Comparison of ENCODE assay signal across 19 cellular contexts in the genomic region with DNA sequence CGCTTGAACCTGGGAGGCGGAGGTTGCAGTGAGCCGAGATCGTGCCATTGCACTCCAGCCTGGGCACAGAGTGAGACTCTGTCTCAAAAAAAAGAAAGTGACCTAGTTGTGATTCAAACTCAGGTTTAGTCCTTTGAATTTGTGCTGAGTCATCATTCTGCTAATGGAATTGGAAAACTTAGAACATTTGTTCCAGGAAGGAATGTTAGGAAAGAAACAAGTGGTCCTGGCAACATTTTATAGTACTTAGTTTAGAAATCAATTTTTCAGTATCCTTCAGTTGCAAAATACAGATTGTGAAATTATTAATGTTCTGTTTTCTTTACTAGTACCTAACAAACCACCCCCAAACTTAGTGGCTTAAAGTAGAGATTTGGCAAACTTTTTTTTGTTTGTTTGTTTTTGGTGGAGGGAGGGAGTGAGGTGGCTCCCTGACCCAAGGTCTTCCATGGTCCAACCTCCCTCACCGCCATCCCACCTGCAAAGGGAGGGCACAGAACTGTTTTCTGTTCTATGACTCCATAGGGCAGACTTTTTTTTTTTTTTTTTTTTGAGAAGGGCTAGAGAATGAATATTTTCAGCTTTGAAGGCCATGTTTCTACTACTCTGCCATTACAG. TPM values are rescaled to one million over a fixed set of nuclear protein-coding genes. Genes with fewer than 3 reads are reported as not detected.
DNase-seq lines count a peak whose midpoint lies in the region; ATAC-seq, FAIRE-seq and TF ChIP-seq lines count a peak whose summit lies in the region.
"Had no signal": no experiment of that assay in that cellular context is flagged by ENCODE, and none has a peak within 500 bp of the region (broad histone marks: within the 10 kb centered on the region; RNA-seq: fewer than 3 reads in every experiment).

No MANE protein-coding gene starts in this region.

- H3K36me3 ChIP-seq in K562 (ENCODE audit: control insufficient read depth, insufficient read depth, low read length): no peaks in the 10 kb centered on the region
- H3K36me3 ChIP-seq: BLaER1, HAP-1 had no signal

- ATAC-seq in A549: no peak
- ATAC-seq in K562: no peak
- peak; percentile 43 for ATAC-seq in omental fat pad (ENCODE audit: low FRiP score)

- no peak overlapping the region for H3K4me3 Mint-ChIP-seq in activated naive CD8-positive, alpha-beta T cell treated with anti-CD3 and anti-CD28 coated beads for 36 hours
- H3K4me3 Mint-ChIP-seq: CD8-positive, alpha-beta memory T cell had no signal

- no peak overlapping the region for H2AFZ ChIP-seq in K562 (ENCODE audit: low read depth, low read length)

- intact Hi-C loops in K562 (cut with micrococcal nuclease): no loop called here

- TF ChIP-seq POLR2A in A549 (IDR thresholded peaks at IDR 0.05; ENCODE audit: low read length) (no peak), K562 (conservative IDR thresholded peaks at IDR 0.05) (no peak)

- H3K27ac Mint-ChIP-seq in activated naive CD8-positive, alpha-beta T cell treated with anti-CD3 and anti-CD28 coated beads for 36 hours: no peak overlapping the region
- H3K27ac Mint-ChIP-seq: CD8-positive, alpha-beta memory T cell had no signal

- FAIRE-seq in A549 (lab: Jason Lieb, UNC) (no peak), K562 (lab: Jason Lieb, UNC) (no peak)
- FAIRE-seq: GM12892, HTR-8/SVneo had no signal

- H3K4me3 ChIP-seq in A549: no peak overlapping the region
- H3K4me3 ChIP-seq in K562: no peak overlapping the region
- no peak overlapping the region for H3K4me3 ChIP-seq in fibroblast of the aortic adventitia (ENCODE audit: low read depth, low read length)
- H3K4me3 ChIP-seq: BLaER1, HAP-1 had no signal

- WGBS in A549 (ENCODE audit: missing lambda C conversion rate): 75% methylated on average over 5 of the region's 5 CpGs
- WGBS in K562 (ENCODE audit: insufficient coverage, low coverage, missing lambda C conversion rate): 90% methylated on average over 5 of the region's 5 CpGs

- H3K4me2 ChIP-seq in A549 (no peak overlapping the region), K562 (ENCODE audit: insufficient read depth, low read length) (no peak overlapping the region)
- H3K4me2 ChIP-seq: BLaER1 had no signal

- H3K9me3 Mint-ChIP-seq in activated naive CD8-positive, alpha-beta T cell treated with anti-CD3 and anti-CD28 coated beads for 36 hours: no peaks in the 10 kb centered on the region

- H3K4me1 Mint-ChIP-seq in activated naive CD8-positive, alpha-beta T cell treated with anti-CD3 and anti-CD28 coated beads for 36 hours: no peaks in the 10 kb centered on the region
- H3K4me1 Mint-ChIP-seq: CD8-positive, alpha-beta memory T cell had no signal

- DNase-seq in A549 (ENCODE audit: low read depth in 1 of 2, low spot score in 1 of 2): no peak
- no peak for DNase-seq in K562 (ENCODE audit: extremely low read depth in 1 of 4, low spot score in 3 of 4)
- peak; percentile 4 for DNase-seq in fibroblast of the aortic adventitia (ENCODE audit: low read depth)
- DNase-seq in omental fat pad (ENCODE audit: low spot score): no peak
- DNase-seq in NCI-H128 (lab: John Stamatoyannopoulos, UW; ENCODE audit: unreplicated experiment): no peak
- no peak for DNase-seq in activated naive CD8-positive, alpha-beta T cell treated with anti-CD3 and anti-CD28 coated beads for 36 hours
- no peak for DNase-seq in NCI-H187 (lab: John Stamatoyannopoulos, UW)
- no peak for DNase-seq in activated T-cell treated with anti-CD3 and anti-CD28 coated beads, Interleukin-2, amount 50 U/mL, for 48 hours
- DNase-seq: AML-193; Caco-2; CD8-positive, alpha-beta memory T cell; DND-41; GDM1; GOT3 had no signal

- no peak overlapping the region for H3K9ac ChIP-seq in K562 (ENCODE audit: insufficient read depth in 1 of 2, low read depth in 2 of 2, low read length in 2 of 2)
- H3K9ac ChIP-seq: BLaER1 had no signal

- H3K36me3 Mint-ChIP-seq in activated naive CD8-positive, alpha-beta T cell treated with anti-CD3 and anti-CD28 coated beads for 36 hours: no peaks in the 10 kb centered on the region

- TF ChIP-seq CTCF in A549 (IDR thresholded peaks at IDR 0.05): no peak
- TF ChIP-seq CTCF in K562 (IDR thresholded peaks at IDR 0.05 in 2 of 3, conservative IDR thresholded peaks at IDR 0.05 in 1 of 3; ENCODE audit: insufficient read depth in 2 of 3, low read depth in 1 of 3, low read length in 3 of 3): no peak
- no peak for TF ChIP-seq CTCF in fibroblast of the aortic adventitia (IDR thresholded peaks at IDR 0.05; ENCODE audit: insufficient read depth, low read length)
- TF ChIP-seq CTCF in omental fat pad (IDR thresholded peaks at IDR 0.05): no peak

- no peaks in the 10 kb centered on the region for H3K79me2 ChIP-seq in K562 (ENCODE audit: control insufficient read depth, insufficient read depth, low read length)

- POLR2A ChIA-PET in A549 (lab: Yijun Ruan, JAX): no interaction called here
- POLR2A ChIA-PET in K562 (lab: Yijun Ruan, JAX): interaction anchor here (0.6 kb wide), 1 partner anchor 13 kb away, joined by 3 read pairs; no protein-coding TSS in a partner anchor

- H3K4me1 ChIP-seq in A549 (no peaks in the 10 kb centered on the region), K562 (replicated peaks in 1 of 2; ENCODE audit: control insufficient read depth in 2 of 2, insufficient read depth in 2 of 2, low read length in 2 of 2) (peaks cover 12 to 18% of the 10 kb centered on the region in 2 experiments)
- H3K4me1 ChIP-seq: BLaER1, Caco-2, HAP-1 had no signal

- BruUV-seq in K562 (replicated peaks; lab: Mats Ljungman, UMichigan): no TSS peak

- no peaks in the 10 kb centered on the region; a peak in 1 of 5 replicates for H3K27me3 ChIP-seq in K562 (ENCODE audit: control insufficient read depth in 2 of 2, insufficient read depth in 2 of 2, low read length in 2 of 2)
- H3K27me3 ChIP-seq: BLaER1 had no signal

- H3K27ac ChIP-seq in A549 (no peak overlapping the region), K562 (ENCODE audit: extremely low read depth, low read depth, low read length) (no peak overlapping the region)
- H3K27ac ChIP-seq: 22Rv1, BLaER1 had no signal

- no peaks in the 10 kb centered on the region for H4K20me1 ChIP-seq in K562 (replicated peaks; ENCODE audit: control insufficient read depth, insufficient read depth, low read length)
- H4K20me1 ChIP-seq: BLaER1 had no signal

- in situ Hi-C loops in K562 (cut with MboI): no loop called here

- TF ChIP-seq RAD21 in A549 (conservative IDR thresholded peaks at IDR 0.05 in 1 of 2, IDR thresholded peaks at IDR 0.05 in 1 of 2) (no peak), K562 (CRISPR knock-in tag; conservative IDR thresholded peaks at IDR 0.05 in 1 of 2, IDR thresholded peaks at IDR 0.05 in 1 of 2) (no peak)

- no peaks in the 10 kb centered on the region for H3K27me3 Mint-ChIP-seq in activated naive CD8-positive, alpha-beta T cell treated with anti-CD3 and anti-CD28 coated beads for 36 hours

- CTCF ChIA-PET in A549 (lab: Yijun Ruan, JAX) (interaction anchor here (1.2 kb wide), 1 partner anchor 32 kb away, joined by 5 read pairs; no protein-coding TSS in a partner anchor), K562 (lab: Yijun Ruan, JAX; ENCODE audit: low intra/inter-chr PET ratio) (no interaction called here)

- peaks cover 20% of the 10 kb centered on the region for H3K9me3 ChIP-seq in A549
- H3K9me3 ChIP-seq in K562 (replicated peaks; ENCODE audit: control insufficient read depth, insufficient read depth, low read depth, low read length): no peaks in the 10 kb centered on the region
- H3K9me3 ChIP-seq: HAP-1 had no signal

- TF ChIP-seq EP300 in A549 (IDR thresholded peaks at IDR 0.05) (no peak), K562 (IDR thresholded peaks at IDR 0.05; ENCODE audit: low read length) (no peak)

- no peaks in the 10 kb centered on the region for H3K9me1 ChIP-seq in K562 (ENCODE audit: control insufficient read depth, insufficient read depth, low read length)

RNA-seq across cellular contexts. Expression of gene SULT2A1, which starts 9.2 kb away (rescaled TPM):
- polyA plus RNA-seq in A549 (2011; rRNA removed) (not detected in 2 replicates), A549 (2017; fragmentation: RNase III; extraction: RNeasy Plus Mini Kit Qiagen cat#74134 plus additional on column Dnase treatment) (not detected in 3 replicates), K562 (2011; rRNA removed) (0.03 and 0.04 TPM in 2 replicates), K562 (2014; fragmentation: Illumina TruSeq; extraction: Trizol) (0.07 TPM in 1 of 2 replicates, not detected in the other), K562 (2014; fragmentation: Nextera tagmentation; extraction: Ambion mirVana) (under 1 TPM in 1 of 2 experiments, not detected in 1; 0.07 TPM), K562 (2014; rRNA removed) (not detected in 2 replicates)
- polyA plus RNA-seq in A549 (2012; cell fraction: cytosol; rRNA removed): not detected in 2 replicates
- polyA plus RNA-seq in A549 (2012; cell fraction: nucleus; rRNA removed): not detected in 2 replicates
- polyA minus RNA-seq in A549 (2011; rRNA and poly(A)+ RNA removed): not detected in 2 replicates
- total RNA-seq in K562 (2011; cell fraction: chromatin; rRNA removed; ENCODE audit: low replicate concordance): not detected in 2 replicates
- total RNA-seq in K562 (2011; cell fraction: nucleolus; rRNA removed): not detected in 2 replicates
- not detected in 2 replicates for total RNA-seq in K562 (2011; cell fraction: nucleoplasm; rRNA removed)
- total RNA-seq in K562 (2014; rRNA removed) (not detected in 2 replicates), K562 (2014; rRNA removed; fragmentation: Illumina TruSeq; extraction: Trizol) (not detected in 2 replicates), K562 (2015; rRNA removed; fragmentation: Illumina TruSeq; extraction: Trizol) (0.11 and 0.25 TPM in 2 replicates), K562 (2021) (0.16 and 0.18 TPM in 2 replicates), fibroblast of the aortic adventitia (ENCODE audit: low replicate concordance) (not detected in 2 replicates), omental fat pad (not detected)
- 0.10 TPM in 1 of 2 replicates, not detected in the other for polyA plus RNA-seq in K562 (2011; cell fraction: cytosol; rRNA removed)
- not detected in 2 replicates for polyA plus RNA-seq in K562 (2011; cell fraction: nucleus; rRNA removed)
- 0.13 and 0.29 TPM in 2 replicates for polyA plus RNA-seq in K562 (2012)
- not detected in 2 replicates for polyA minus RNA-seq in K562 (2011; rRNA and poly(A)+ RNA removed)
- not detected in 2 replicates for polyA minus RNA-seq in K562 (2011; cell fraction: cytosol; rRNA and poly(A)+ RNA removed)
- not detected in 2 replicates for polyA minus RNA-seq in K562 (2011; cell fraction: nucleus; rRNA and poly(A)+ RNA removed)
- not detected for total RNA-seq in activated naive CD8-positive, alpha-beta T cell treated with anti-CD3 and anti-CD28 coated beads for 36 hours
- total RNA-seq: CD8-positive, alpha-beta memory T cell had no signal
- polyA plus RNA-seq: CD8-positive, alpha-beta memory T cell had no signal

RNA-seq across cellular contexts. Expression of gene TPRX2, which starts 36.2 kb away (rescaled TPM):
- polyA plus RNA-seq in A549 (2011; rRNA removed): not detected in 2 replicates
- polyA plus RNA-seq in A549 (2012; cell fraction: cytosol; rRNA removed): not detected in 2 replicates
- polyA plus RNA-seq in A549 (2012; cell fraction: nucleus; rRNA removed): not detected in 2 replicates
- polyA plus RNA-seq in A549 (2017; fragmentation: RNase III; extraction: RNeasy Plus Mini Kit Qiagen cat#74134 plus additional on column Dnase treatment): not detected in 3 replicates
- polyA minus RNA-seq in A549 (2011; rRNA and poly(A)+ RNA removed): not detected in 2 replicates
- total RNA-seq in K562 (2011; cell fraction: chromatin; rRNA removed; ENCODE audit: low replicate concordance): not detected in 2 replicates
- not detected in 2 replicates for total RNA-seq in K562 (2011; cell fraction: nucleolus; rRNA removed)
- total RNA-seq in K562 (2011; cell fraction: nucleoplasm; rRNA removed): not detected in 2 replicates
- not detected in 2 replicates for total RNA-seq in K562 (2014; rRNA removed)
- total RNA-seq in K562 (2014; rRNA removed; fragmentation: Illumina TruSeq; extraction: Trizol): not detected in 2 replicates
- not detected in 2 replicates for total RNA-seq in K562 (2015; rRNA removed; fragmentation: Illumina TruSeq; extraction: Trizol)
- not detected in 2 replicates for total RNA-seq in K562 (2021)
- polyA plus RNA-seq in K562 (2011; rRNA removed): not detected in 2 replicates
- polyA plus RNA-seq in K562 (2011; cell fraction: cytosol; rRNA removed): not detected in 2 replicates
- not detected in 2 replicates for polyA plus RNA-seq in K562 (2011; cell fraction: nucleus; rRNA removed)
- not detected in 2 replicates for polyA plus RNA-seq in K562 (2012)
- not detected in 2 replicates for polyA plus RNA-seq in K562 (2014; fragmentation: Illumina TruSeq; extraction: Trizol)
- polyA plus RNA-seq in K562 (2014; fragmentation: Nextera tagmentation; extraction: Ambion mirVana): not detected
- not detected in 2 replicates for polyA plus RNA-seq in K562 (2014; rRNA removed)
- not detected in 2 replicates for polyA minus RNA-seq in K562 (2011; rRNA and poly(A)+ RNA removed)
- polyA minus RNA-seq in K562 (2011; cell fraction: cytosol; rRNA and poly(A)+ RNA removed): not detected in 2 replicates
- not detected in 2 replicates for polyA minus RNA-seq in K562 (2011; cell fraction: nucleus; rRNA and poly(A)+ RNA removed)
- not detected in 2 replicates for total RNA-seq in fibroblast of the aortic adventitia (ENCODE audit: low replicate concordance)
- not detected for total RNA-seq in omental fat pad
- total RNA-seq in activated naive CD8-positive, alpha-beta T cell treated with anti-CD3 and anti-CD28 coated beads for 36 hours: not detected
- total RNA-seq: Caco-2; CD8-positive, alpha-beta memory T cell had no signal
- polyA plus RNA-seq: CD8-positive, alpha-beta memory T cell had no signal

Comparison
In these comparisons a context has a peak if more than half of its experiments do, and no peak if none do; other contexts are left out.
1. Of the 35 proteins assayed by ChIP-seq in both K562 and A549: peak only in K562: none; only in A549: none; in both: MAFK; in neither: 34.